Comparison of ENCODE assay signal across 13 cellular contexts in the genomic region with DNA sequence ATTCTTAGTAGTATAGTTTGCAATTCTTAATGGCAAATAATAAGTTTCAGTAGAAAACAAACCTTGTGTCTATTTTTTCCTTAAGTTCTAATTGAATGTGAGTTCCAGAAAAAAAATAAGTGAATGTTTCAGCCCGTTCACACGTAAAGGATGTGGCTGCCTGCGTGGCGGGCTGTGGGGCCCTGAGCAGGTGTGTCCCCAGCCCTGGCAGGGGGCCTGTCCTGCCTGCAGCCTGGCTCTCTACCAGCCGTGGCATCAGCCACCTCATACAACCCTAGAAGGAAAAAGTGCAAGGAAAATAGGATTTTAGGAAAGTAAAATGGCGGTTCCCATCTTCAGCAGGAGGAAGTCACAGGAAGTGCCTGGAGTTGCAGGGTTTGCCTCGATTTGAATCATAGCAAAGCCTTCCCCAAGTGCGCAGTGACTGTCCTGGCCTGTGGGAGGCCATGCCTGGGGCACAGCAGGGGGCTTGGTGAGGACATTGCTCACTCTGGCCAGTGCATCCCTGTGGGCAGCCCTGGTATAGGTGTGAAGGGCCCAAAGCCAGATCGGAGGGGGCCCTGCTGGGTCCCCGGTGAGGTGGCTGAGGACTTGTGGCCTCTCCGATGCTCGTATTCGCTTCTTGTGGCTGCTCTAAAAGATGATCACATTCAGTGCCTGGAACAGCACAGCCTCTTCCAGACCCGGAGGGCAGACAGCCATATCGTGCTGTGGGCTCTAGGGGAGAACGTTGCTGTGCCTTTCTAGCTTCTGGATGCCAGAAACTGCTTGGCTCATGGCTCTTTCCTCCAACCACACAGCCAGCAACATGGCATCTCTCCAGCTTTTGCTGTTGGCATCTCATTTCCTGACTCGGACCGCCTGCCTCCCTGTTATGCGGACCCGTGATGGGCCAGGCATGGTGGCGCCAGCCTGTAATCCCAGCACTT. TPM values are rescaled to one million over a fixed set of nuclear protein-coding genes. Genes with fewer than 3 reads are reported as not detected.
DNase-seq lines count a peak whose midpoint lies in the region; ATAC-seq and TF ChIP-seq lines count a peak whose summit lies in the region.
"Had no signal": no experiment of that assay in that cellular context is flagged by ENCODE, and none has a peak within 500 bp of the region (broad histone marks: within the 10 kb centered on the region; RNA-seq: fewer than 3 reads in every experiment).

No MANE protein-coding gene starts in this region.

- H3K9ac ChIP-seq in HCT116 (ENCODE audit: low read length) (no peak overlapping the region), mesendoderm (ENCODE audit: low read length) (no peak overlapping the region)

- RAD21 ChIA-PET in HCT116 (lab: Charles Lee; ENCODE audit: low non-redundant PET in 1 of 2, low total read pairs in 2 of 2, uncharacterized antibody in 2 of 2, unreplicated experiment in 2 of 2) = no interaction called here

- no peak overlapping the region for H3K56ac ChIP-seq in mesendoderm (ENCODE audit: low read length)

- POLR2A ChIA-PET in CD4-positive, alpha-beta T cell (lab: Charles Lee) = no interaction called here
- POLR2A ChIA-PET in HCT116 (lab: Charles Lee) = no interaction called here
- POLR2A ChIA-PET in naive thymus-derived CD8-positive, alpha-beta T cell (lab: Charles Lee) = no interaction called here

- WGBS in mesendoderm (ENCODE audit: extremely low coverage, insufficient coverage, low lambda C conversion rate) = no CpG with 5 or more reads among the region's 21 CpGs

- no peak for ATAC-seq in CD4-positive, alpha-beta T cell (ENCODE audit: poor library complexity)
- peak; percentile 72 for ATAC-seq in HCT116
- peak; percentile 4 for ATAC-seq in activated naive CD8-positive, alpha-beta T cell treated with anti-CD3 and anti-CD28 coated beads, Interleukin-2, amount 50 U/mL, for 24 hours
- no peak for ATAC-seq in naive thymus-derived CD8-positive, alpha-beta T cell
- ATAC-seq in GM21737 (IDR thresholded peaks at IDR 0.05; ENCODE audit: unreplicated experiment) = no peak
- ATAC-seq: activated T-cell treated with anti-CD3 and anti-CD28 coated beads, Interleukin-2, amount 50 U/mL, for 4 hours had no signal

- H2BK120ac ChIP-seq in mesendoderm (ENCODE audit: low read depth, low read length) = no peak overlapping the region

- H3K27me3 Mint-ChIP-seq in CD4-positive, alpha-beta T cell = no peaks in the 10 kb centered on the region
- no peaks in the 10 kb centered on the region for H3K27me3 Mint-ChIP-seq in activated naive CD8-positive, alpha-beta T cell treated with anti-CD3 and anti-CD28 coated beads, Interleukin-2, amount 50 U/mL, for 24 hours
- H3K27me3 Mint-ChIP-seq in naive thymus-derived CD8-positive, alpha-beta T cell = no peaks in the 10 kb centered on the region
- H3K27me3 Mint-ChIP-seq: stimulated activated naive B cell treated with anti-CD40 and anti-IgM and Interleukin-4, amounts not matched to agents 10 μg/mL and 1 μg/mL and 100 μg/mL, for 72 hours had no signal

- no peaks in the 10 kb centered on the region for H3K27me3 ChIP-seq in CD4-positive, alpha-beta T cell (ENCODE audit: control insufficient read depth, insufficient read depth, low read length)
- no peaks in the 10 kb centered on the region for H3K27me3 ChIP-seq in HCT116 (ENCODE audit: insufficient read depth, low read length)
- H3K27me3 ChIP-seq in mesendoderm (ENCODE audit: insufficient read depth, low read length, poor library complexity) = no peaks in the 10 kb centered on the region

- no peak overlapping the region for H3K27ac ChIP-seq in CD4-positive, alpha-beta T cell (ENCODE audit: low read depth, low read length)
- H3K27ac ChIP-seq in HCT116 (ENCODE audit: low read depth, low read length) (no peak overlapping the region; the same call in 1 of the 2 replicates), mesendoderm (ENCODE audit: low read depth, low read length) (no peak overlapping the region)

- TF ChIP-seq POLR2A in HCT116 (IDR thresholded peaks at IDR 0.05; ENCODE audit: borderline replicate concordance, extremely low read depth, insufficient read depth, insufficient read length) = no peak

- H3K79me1 ChIP-seq in mesendoderm (ENCODE audit: low read length) = peaks cover under 1% of the 10 kb centered on the region

- peak overlapping the region; percentile 30 for H3K27ac Mint-ChIP-seq in CD4-positive, alpha-beta T cell
- no peak overlapping the region for H3K27ac Mint-ChIP-seq in activated naive CD8-positive, alpha-beta T cell treated with anti-CD3 and anti-CD28 coated beads, Interleukin-2, amount 50 U/mL, for 24 hours
- peak overlapping the region in 4 of 10 donors; percentile 43 to 73 (median 48) for H3K27ac Mint-ChIP-seq in naive thymus-derived CD8-positive, alpha-beta T cell

- DNase-seq in CD4-positive, alpha-beta T cell = no peak
- no peak for DNase-seq in HCT116 (ENCODE audit: low read depth, low spot score)
- no peak for DNase-seq in activated naive CD8-positive, alpha-beta T cell treated with anti-CD3 and anti-CD28 coated beads, Interleukin-2, amount 50 U/mL, for 24 hours
- DNase-seq in mesendoderm = peak; percentile 65
- DNase-seq in stimulated activated CD4-positive, alpha-beta T cell treated with anti-CD3 and anti-CD28 coated beads, Interleukin-4, amount 100 ng/mL, for 24 hours = no peak
- no peak for DNase-seq in naive thymus-derived CD8-positive, alpha-beta T cell
- no peak for DNase-seq in SW480 (ENCODE audit: low spot score)
- DNase-seq: activated T-cell treated with anti-CD3 and anti-CD28 coated beads, Interleukin-2, amount 50 U/mL, for 4 hours; DMS79 treated with DMSO at 0.1 percent for 48 hours; NCI-H226; stimulated activated naive B cell treated with anti-CD40 and anti-IgM and Interleukin-4, amounts not matched to agents 10 μg/mL and 1 μg/mL and 100 μg/mL, for 72 hours; T-helper 2 cell had no signal

- intact Hi-C loops in CD4-positive, alpha-beta T cell (cut with DNase I, micrococcal nuclease) = no loop called here
- intact Hi-C loops in HCT116 (cut with micrococcal nuclease) = no loop called here

- peaks cover 9 to 19% of the 10 kb centered on the region in 2 experiments for H3K36me3 ChIP-seq in HCT116 (ENCODE audit: control insufficient read depth in 1 of 2, insufficient read depth in 2 of 2, low read length in 2 of 2)
- peaks cover 6% of the 10 kb centered on the region for H3K36me3 ChIP-seq in mesendoderm (ENCODE audit: control insufficient read depth, insufficient read depth, low read length)

- no peaks in the 10 kb centered on the region for H3K9me3 ChIP-seq in CD4-positive, alpha-beta T cell (ENCODE audit: control insufficient read depth, low read length)
- H3K9me3 ChIP-seq in HCT116 (ENCODE audit: control insufficient read depth in 1 of 2, insufficient read depth in 1 of 2, low read depth in 1 of 2, low read length in 2 of 2) = no peaks in the 10 kb centered on the region

- H3K4me1 ChIP-seq in HCT116 (ENCODE audit: control insufficient read depth in 1 of 2, insufficient read depth in 2 of 2, low read length in 2 of 2) = peaks cover 0 to 3% of the 10 kb centered on the region in 2 experiments; a peak in 2 of 4 replicates
- no peaks in the 10 kb centered on the region for H3K4me1 ChIP-seq in mesendoderm (ENCODE audit: control insufficient read depth, low read depth, low read length)

- no peak overlapping the region for H2AK5ac ChIP-seq in mesendoderm (ENCODE audit: low read length)

- peaks cover 52% of the 10 kb centered on the region for H3K36me3 Mint-ChIP-seq in CD4-positive, alpha-beta T cell (ENCODE audit: low read depth)
- peaks cover 15% of the 10 kb centered on the region for H3K36me3 Mint-ChIP-seq in activated naive CD8-positive, alpha-beta T cell treated with anti-CD3 and anti-CD28 coated beads, Interleukin-2, amount 50 U/mL, for 24 hours (ENCODE audit: low read depth)
- peaks cover 0 to 44% (median 3%) of the 10 kb centered on the region in 3 donors for H3K36me3 Mint-ChIP-seq in naive thymus-derived CD8-positive, alpha-beta T cell

- no peak overlapping the region for H2BK5ac ChIP-seq in mesendoderm (ENCODE audit: low read length)

- no peak overlapping the region for H4K5ac ChIP-seq in mesendoderm (ENCODE audit: low read length)

- no peak overlapping the region for H3K4me2 ChIP-seq in HCT116 (ENCODE audit: low read length)
- H3K4me2 ChIP-seq in mesendoderm (ENCODE audit: low read length) = no peak overlapping the region

- no TSS peak for BruUV-seq in HCT116 (replicated peaks; lab: Mats Ljungman, UMichigan)

- H3K4me1 Mint-ChIP-seq in CD4-positive, alpha-beta T cell (ENCODE audit: low read depth) = peaks cover 5% of the 10 kb centered on the region
- peaks cover 8% of the 10 kb centered on the region for H3K4me1 Mint-ChIP-seq in activated naive CD8-positive, alpha-beta T cell treated with anti-CD3 and anti-CD28 coated beads, Interleukin-2, amount 50 U/mL, for 24 hours
- peaks cover 0 to 9% (median 2%) of the 10 kb centered on the region in 4 donors for H3K4me1 Mint-ChIP-seq in naive thymus-derived CD8-positive, alpha-beta T cell

- H2AFZ ChIP-seq in HCT116 (ENCODE audit: low read depth, low read length, poor library complexity, severe bottlenecking) = no peak overlapping the region

- TF ChIP-seq CTCF in CD4-positive, alpha-beta T cell (IDR thresholded peaks at IDR 0.05) = no peak
- peak in 2 of 3 experiments; percentile 33 to 40; a peak in 3 of 6 replicates for TF ChIP-seq CTCF in HCT116 (IDR thresholded peaks at IDR 0.05 in 2 of 3, conservative IDR thresholded peaks at IDR 0.05 in 1 of 3; ENCODE audit: borderline replicate concordance in 1 of 3, insufficient read depth in 1 of 3, low read depth in 2 of 3, low read length in 2 of 3)

- H3K79me2 ChIP-seq in HCT116 (ENCODE audit: insufficient read depth, low read length) (no peaks in the 10 kb centered on the region), mesendoderm (ENCODE audit: control insufficient read depth, insufficient read depth, low read length) (no peaks in the 10 kb centered on the region)

- no peaks in the 10 kb centered on the region for H4K20me1 ChIP-seq in HCT116 (ENCODE audit: insufficient read depth)

- no peak for TF ChIP-seq RAD21 in HCT116 (IDR thresholded peaks at IDR 0.05; ENCODE audit: low read depth)

- H2BK15ac ChIP-seq in mesendoderm (replicated peaks; ENCODE audit: low read depth) = no peak overlapping the region

- no peak overlapping the region for H3K18ac ChIP-seq in mesendoderm (ENCODE audit: low read length)

- no peaks in the 10 kb centered on the region for H3K9me2 ChIP-seq in HCT116 (ENCODE audit: insufficient read depth)

- no peaks in the 10 kb centered on the region for H3K9me3 Mint-ChIP-seq in CD4-positive, alpha-beta T cell
- H3K9me3 Mint-ChIP-seq in activated naive CD8-positive, alpha-beta T cell treated with anti-CD3 and anti-CD28 coated beads, Interleukin-2, amount 50 U/mL, for 24 hours = no peaks in the 10 kb centered on the region
- H3K9me3 Mint-ChIP-seq in naive thymus-derived CD8-positive, alpha-beta T cell = no peaks in the 10 kb centered on the region
- H3K9me3 Mint-ChIP-seq: activated T-cell treated with anti-CD3 and anti-CD28 coated beads, Interleukin-2, amount 50 U/mL, for 4 hours; stimulated activated naive B cell treated with anti-CD40 and anti-IgM and Interleukin-4, amounts not matched to agents 10 μg/mL and 1 μg/mL and 100 μg/mL, for 72 hours had no signal

- no peak overlapping the region for H3K4me3 Mint-ChIP-seq in CD4-positive, alpha-beta T cell
- no peak overlapping the region for H3K4me3 Mint-ChIP-seq in activated naive CD8-positive, alpha-beta T cell treated with anti-CD3 and anti-CD28 coated beads, Interleukin-2, amount 50 U/mL, for 24 hours
- H3K4me3 Mint-ChIP-seq in naive thymus-derived CD8-positive, alpha-beta T cell = no peak overlapping the region
- H3K4me3 Mint-ChIP-seq: activated T-cell treated with anti-CD3 and anti-CD28 coated beads, Interleukin-2, amount 50 U/mL, for 4 hours; stimulated activated naive B cell treated with anti-CD40 and anti-IgM and Interleukin-4, amounts not matched to agents 10 μg/mL and 1 μg/mL and 100 μg/mL, for 72 hours had no signal

- no peak overlapping the region for H3K23ac ChIP-seq in mesendoderm (ENCODE audit: low read length)

- no peak overlapping the region for H3K4ac ChIP-seq in mesendoderm (ENCODE audit: low read depth, low read length)

- CTCF ChIA-PET in CD4-positive, alpha-beta T cell (lab: Charles Lee) = no interaction called here
- CTCF ChIA-PET in HCT116 (lab: Charles Lee) = no interaction called here

- H3K4me3 ChIP-seq in HCT116 (replicated peaks in 1 of 2; ENCODE audit: low read depth in 1 of 2, low read length in 2 of 2) (no peak overlapping the region), mesendoderm (ENCODE audit: low read length) (no peak overlapping the region)

- no peak overlapping the region for H4K8ac ChIP-seq in mesendoderm (ENCODE audit: low read depth, low read length)

RNA-seq across cellular contexts. Expression of a gene that starts 12.6 kb away (rescaled TPM):
- total RNA-seq in CD4-positive, alpha-beta T cell = 1 to 10 TPM; 4.8 to 6.0 TPM
- 83.3 TPM for total RNA-seq in HCT116 (2021; ENCODE audit: unreplicated experiment)
- polyA plus RNA-seq in HCT116 (2012) = 41.2 and 59.1 TPM in 2 replicates
- 58.2 TPM for polyA plus RNA-seq in mesendoderm (2013, experiment 1 of 2)
- polyA plus RNA-seq in mesendoderm (2013, experiment 2 of 2) = 58.3 TPM
- 10 to 100 TPM; 19.8 to 21.2 TPM for total RNA-seq in naive thymus-derived CD8-positive, alpha-beta T cell
- 10 to 100 TPM; 36.3 to 40.7 (median 38.6) TPM for polyA plus RNA-seq in naive thymus-derived CD8-positive, alpha-beta T cell

RNA-seq across cellular contexts. Expression of a gene that starts 27.8 kb away (rescaled TPM):
- 10 to 100 TPM; 51.2 to 51.3 TPM for total RNA-seq in CD4-positive, alpha-beta T cell
- 45.9 TPM for total RNA-seq in HCT116 (2021; ENCODE audit: unreplicated experiment)
- polyA plus RNA-seq in HCT116 (2012) = 27.7 and 31.6 TPM in 2 replicates
- 27.1 TPM for polyA plus RNA-seq in mesendoderm (2013, experiment 1 of 2)
- 26.3 TPM for polyA plus RNA-seq in mesendoderm (2013, experiment 2 of 2)
- total RNA-seq in naive thymus-derived CD8-positive, alpha-beta T cell = 10 to 100 TPM; 73.1 to 80.8 TPM
- 10 to 100 TPM; 16.4 to 23.5 (median 17.4) TPM for polyA plus RNA-seq in naive thymus-derived CD8-positive, alpha-beta T cell

RNA-seq across cellular contexts. Expression of a gene that starts 36.6 kb away (rescaled TPM):
- total RNA-seq in CD4-positive, alpha-beta T cell = 10 to 100 TPM; 86.5 to 89.4 TPM
- 87.4 TPM for total RNA-seq in HCT116 (2021; ENCODE audit: unreplicated experiment)
- polyA plus RNA-seq in HCT116 (2012) = 85.0 and 104 TPM in 2 replicates
- 52.9 TPM for polyA plus RNA-seq in mesendoderm (2013, experiment 1 of 2)
- polyA plus RNA-seq in mesendoderm (2013, experiment 2 of 2) = 53.9 TPM
- total RNA-seq in naive thymus-derived CD8-positive, alpha-beta T cell = 100 to 1,000 TPM; 103 to 104 TPM
- polyA plus RNA-seq in naive thymus-derived CD8-positive, alpha-beta T cell = 10 to 100 TPM; 45.8 to 60.1 (median 46.5) TPM

RNA-seq across cellular contexts. Expression of a gene that starts 37.1 kb away (rescaled TPM):
- total RNA-seq in CD4-positive, alpha-beta T cell = 10 to 100 TPM; 27.5 to 31.4 TPM
- 71.2 TPM for total RNA-seq in HCT116 (2021; ENCODE audit: unreplicated experiment)
- 99.6 and 107 TPM in 2 replicates for polyA plus RNA-seq in HCT116 (2012)
- 74.2 TPM for polyA plus RNA-seq in mesendoderm (2013, experiment 1 of 2)
- polyA plus RNA-seq in mesendoderm (2013, experiment 2 of 2) = 76.2 TPM
- 10 to 100 TPM; 28.4 to 31.8 TPM for total RNA-seq in naive thymus-derived CD8-positive, alpha-beta T cell
- polyA plus RNA-seq in naive thymus-derived CD8-positive, alpha-beta T cell = 10 to 100 TPM; 29.6 to 58.4 (median 38.9) TPM

Comparison
In these comparisons a context has a peak if more than half of its experiments do, and no peak if none do; other contexts are left out.
1. ATAC-seq: peak in HCT116 (single experiment) and activated naive CD8-positive, alpha-beta T cell treated with anti-CD3 and anti-CD28 coated beads, Interleukin-2, amount 50 U/mL, for 24 hours (single experiment); none in CD4-positive, alpha-beta T cell (single experiment), naive thymus-derived CD8-positive, alpha-beta T cell (0 of 2) and GM21737 (single experiment).